ENCODE assay signal across 21 cellular contexts in genomic region chr2:208192611-208193248, GRCh38. TPM values are rescaled to one million over a fixed set of nuclear protein-coding genes. Genes with fewer than 3 reads are reported as not detected.
"Had no signal": no experiment of that assay in that cellular context is flagged by ENCODE, and none has a peak within 500 bp of the region (broad histone marks: within the 10 kb centered on the region; RNA-seq: fewer than 3 reads in every experiment).

No MANE protein-coding gene starts in this region.

- DNase-seq: activated CD4-positive, alpha-beta T cell treated with anti-CD3 and anti-CD28 coated beads, Interleukin-2, amount 50 U/mL, for 1 hour; activated CD4-positive, CD25-positive, alpha-beta regulatory T cell; activated naive CD4-positive, alpha-beta T cell treated with anti-CD3 and anti-CD28 coated beads, Interleukin-2, amount 50 U/mL, for 16 hours; effector memory CD4-positive, alpha-beta T cell; erythroblast; glutamatergic neuron; left cardiac atrium; naive thymus-derived CD4-positive, alpha-beta T cell; nucleus accumbens; stimulated activated CD4-positive, alpha-beta T cell treated with anti-CD3 and anti-CD28 coated beads, Interleukin-12 subunit alpha, Interleukin-12 subunit beta, amount 100 ng/mL, for 4 hours; stimulated activated CD4-positive, alpha-beta T cell treated with anti-CD3 and anti-CD28 coated beads, Interleukin-2, amount 100 ng/mL, for 48 hours; stimulated activated naive CD8-positive, alpha-beta T cell treated with anti-CD3 and anti-CD28 coated beads, Interleukin-15, amount 100 ng/mL, for 72 hours; T-helper 17 cell had no signal

- H3K9me3 Mint-ChIP-seq: activated T-helper 2 cell treated with anti-CD3 and anti-CD28 coated beads, Interferon-gamma antibody, Interleukin-2, Interleukin-4, amounts not matched to agents 10 μg/mL and 5 μg/mL and 100 μg/mL, durations not matched to agents 14 hours and 24 hours and 36 hours; brain; naive thymus-derived CD4-positive, alpha-beta T cell; stimulated activated naive CD8-positive, alpha-beta T cell treated with anti-CD3 and anti-CD28 coated beads, Interleukin-15, amount 100 ng/mL, for 72 hours had no signal

- H3K36me3 Mint-ChIP-seq: brain; naive thymus-derived CD4-positive, alpha-beta T cell had no signal

- H3K4me3 Mint-ChIP-seq: brain; naive thymus-derived CD4-positive, alpha-beta T cell; stimulated activated naive CD8-positive, alpha-beta T cell treated with anti-CD3 and anti-CD28 coated beads, Interleukin-15, amount 100 ng/mL, for 72 hours; T-helper 17 cell had no signal

- H3K4me1 Mint-ChIP-seq: stimulated activated naive CD8-positive, alpha-beta T cell treated with anti-CD3 and anti-CD28 coated beads, Interleukin-15, amount 100 ng/mL, for 72 hours had no signal

- H3K27ac Mint-ChIP-seq: activated T-helper 2 cell treated with anti-CD3 and anti-CD28 coated beads, Interferon-gamma antibody, Interleukin-2, Interleukin-4, amounts not matched to agents 10 μg/mL and 5 μg/mL and 100 μg/mL, durations not matched to agents 14 hours and 24 hours and 36 hours; naive thymus-derived CD4-positive, alpha-beta T cell; T-helper 17 cell had no signal

- H3K27me3 Mint-ChIP-seq: brain; stimulated activated naive CD8-positive, alpha-beta T cell treated with anti-CD3 and anti-CD28 coated beads, Interleukin-15, amount 100 ng/mL, for 72 hours had no signal

- H3K27ac ChIP-seq: thoracic aorta had no signal

- ATAC-seq: left cardiac atrium; naive thymus-derived CD4-positive, alpha-beta T cell; sciatic nerve; stimulated activated naive CD8-positive, alpha-beta T cell treated with anti-CD3 and anti-CD28 coated beads, Interleukin-15, amount 100 ng/mL, for 72 hours; T-helper 17 cell had no signal

RNA-seq across cellular contexts. Expression of gene C2orf80, which starts 2.9 kb away (rescaled TPM):
- total RNA-seq: activated CD8-positive, alpha-beta memory T cell treated with anti-CD3 and anti-CD28 coated beads for 36 hours; activated T-helper 2 cell treated with anti-CD3 and anti-CD28 coated beads, Interferon-gamma antibody, Interleukin-2, Interleukin-4, amounts not matched to agents 10 μg/mL and 5 μg/mL and 100 μg/mL, durations not matched to agents 14 hours and 24 hours and 36 hours; fibroblast of villous mesenchyme; left cardiac atrium; naive thymus-derived CD4-positive, alpha-beta T cell; pulmonary artery endothelial cell; sciatic nerve; T-helper 17 cell; thoracic aorta had no signal

RNA-seq across cellular contexts. Expression of gene CRYGA, which starts 29.3 kb away (rescaled TPM):
- total RNA-seq: activated CD8-positive, alpha-beta memory T cell treated with anti-CD3 and anti-CD28 coated beads for 36 hours; activated T-helper 2 cell treated with anti-CD3 and anti-CD28 coated beads, Interferon-gamma antibody, Interleukin-2, Interleukin-4, amounts not matched to agents 10 μg/mL and 5 μg/mL and 100 μg/mL, durations not matched to agents 14 hours and 24 hours and 36 hours; fibroblast of villous mesenchyme; left cardiac atrium; lung; naive thymus-derived CD4-positive, alpha-beta T cell; pulmonary artery endothelial cell; sciatic nerve; T-helper 17 cell; thoracic aorta had no signal

RNA-seq across cellular contexts. Expression of gene CRYGB, which starts 46.8 kb away (rescaled TPM):
- total RNA-seq: activated CD8-positive, alpha-beta memory T cell treated with anti-CD3 and anti-CD28 coated beads for 36 hours; activated T-helper 2 cell treated with anti-CD3 and anti-CD28 coated beads, Interferon-gamma antibody, Interleukin-2, Interleukin-4, amounts not matched to agents 10 μg/mL and 5 μg/mL and 100 μg/mL, durations not matched to agents 14 hours and 24 hours and 36 hours; fibroblast of villous mesenchyme; left cardiac atrium; lung; naive thymus-derived CD4-positive, alpha-beta T cell; pulmonary artery endothelial cell; sciatic nerve; T-helper 17 cell; thoracic aorta had no signal
